Comparison of ENCODE assay signal across 21 cellular contexts in the genomic region with DNA sequence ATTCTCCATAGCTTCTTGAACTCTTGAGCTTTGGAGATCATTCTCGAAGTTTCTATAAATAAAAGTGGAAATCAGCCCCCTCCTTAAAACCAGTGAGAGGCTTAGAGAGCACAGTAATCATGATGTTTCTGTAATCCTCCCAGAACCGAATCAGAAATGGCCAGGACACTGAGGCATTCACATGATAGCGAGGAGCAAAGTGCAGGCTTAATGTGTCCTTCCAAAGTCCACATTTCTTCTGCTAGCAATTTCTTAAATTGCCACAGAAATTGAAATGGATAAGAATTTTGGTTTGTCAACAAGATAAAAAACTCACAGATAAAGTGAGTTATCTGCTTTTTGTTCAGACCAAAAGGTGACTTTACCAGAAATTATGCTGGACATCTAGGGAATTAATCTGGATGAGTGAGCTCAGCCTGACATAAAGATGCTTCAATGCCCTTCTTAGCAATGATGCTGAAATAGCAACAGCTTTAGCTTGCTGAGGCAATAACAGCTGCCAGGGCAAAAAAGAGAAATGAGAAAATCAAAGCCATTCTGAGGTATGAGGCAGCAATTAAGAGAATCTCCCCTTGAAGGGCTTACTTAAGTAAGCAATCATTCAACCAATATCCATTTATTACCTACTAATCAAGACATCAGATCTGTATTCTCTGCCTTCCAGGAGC.
"Had no signal": no experiment of that assay in that cellular context is flagged by ENCODE, and none has a peak within 500 bp of the region (broad histone marks: within the 10 kb centered on the region; RNA-seq: fewer than 3 reads in every experiment).

No MANE protein-coding gene starts in this region.

- H3K4me3 ChIP-seq: body of pancreas, esophagus squamous epithelium, left lung, thoracic aorta had no signal

- H3K36me3 ChIP-seq: esophagus squamous epithelium, left lung, thoracic aorta had no signal

- H3K4me1 ChIP-seq: body of pancreas, esophagus squamous epithelium, left lung had no signal

- H3K27ac ChIP-seq: body of pancreas, esophagus squamous epithelium, left lung, thoracic aorta had no signal

- FAIRE-seq: islet of Langerhans, TTC549 had no signal

- H3K27me3 ChIP-seq: body of pancreas, esophagus squamous epithelium, left lung had no signal

- ATAC-seq: activated CD8-positive, alpha-beta memory T cell treated with anti-CD3 and anti-CD28 coated beads, Interleukin-2, amount 10 ng/mL, durations not matched to agents 7 days and 5 days; activated T-helper 17 cell treated with anti-CD3 and anti-CD28 coated beads, Interleukin-2, amount 50 U/mL, for 72 hours; body of pancreas; effector memory CD8-positive, alpha-beta T cell; left lung; WTC11 had no signal

- H3K9me3 Mint-ChIP-seq: activated CD4-positive, alpha-beta memory T cell treated with anti-CD3 and anti-CD28 coated beads, Interleukin-2, amount 10 ng/mL, durations not matched to agents 7 days and 5 days; activated naive CD8-positive, alpha-beta T cell treated with anti-CD3 and anti-CD28 coated beads for 36 hours; activated T-helper 17 cell treated with anti-CD3 and anti-CD28 coated beads, Interleukin-2, amount 50 U/mL, for 72 hours; effector memory CD8-positive, alpha-beta T cell; nephron progenitor cell; WTC11 had no signal

- H3K9me3 ChIP-seq: body of pancreas, esophagus squamous epithelium, left lung, thoracic aorta had no signal

- DNase-seq: activated CD4-positive, alpha-beta memory T cell treated with anti-CD3 and anti-CD28 coated beads, Interleukin-2, amount 10 ng/mL, durations not matched to agents 7 days and 5 days; activated CD4-positive, alpha-beta T cell treated with anti-CD3 and anti-CD28 coated beads for 4 hours; activated CD8-positive, alpha-beta memory T cell treated with anti-CD3 and anti-CD28 coated beads, Interleukin-2, amount 10 ng/mL, durations not matched to agents 7 days and 5 days; activated naive CD4-positive, alpha-beta T cell; activated naive CD8-positive, alpha-beta T cell treated with anti-CD3 and anti-CD28 coated beads for 36 hours; amygdala; body of pancreas; caudate nucleus; effector memory CD8-positive, alpha-beta T cell; esophagus squamous epithelium; hippocampal formation; left lung; nephron progenitor cell; occipital lobe; stimulated activated CD4-positive, alpha-beta T cell treated with anti-CD3 and anti-CD28 coated beads, Interleukin-15, amount 100 ng/mL, for 24 hours; stimulated activated CD4-positive, alpha-beta T cell treated with anti-CD3 and anti-CD28 coated beads, Interleukin-2, amount 100 ng/mL, for 48 hours had no signal

- H3K4me1 Mint-ChIP-seq: activated naive CD8-positive, alpha-beta T cell treated with anti-CD3 and anti-CD28 coated beads for 36 hours had no signal

- H3K4me3 Mint-ChIP-seq: activated CD4-positive, alpha-beta memory T cell treated with anti-CD3 and anti-CD28 coated beads, Interleukin-2, amount 10 ng/mL, durations not matched to agents 7 days and 5 days; activated CD8-positive, alpha-beta memory T cell treated with anti-CD3 and anti-CD28 coated beads, Interleukin-2, amount 10 ng/mL, durations not matched to agents 7 days and 5 days; activated naive CD8-positive, alpha-beta T cell treated with anti-CD3 and anti-CD28 coated beads for 36 hours; activated T-helper 17 cell treated with anti-CD3 and anti-CD28 coated beads, Interleukin-2, amount 50 U/mL, for 72 hours; effector memory CD8-positive, alpha-beta T cell; nephron progenitor cell; WTC11 had no signal

- H3K36me3 Mint-ChIP-seq: activated CD8-positive, alpha-beta memory T cell treated with anti-CD3 and anti-CD28 coated beads, Interleukin-2, amount 10 ng/mL, durations not matched to agents 7 days and 5 days; activated naive CD8-positive, alpha-beta T cell treated with anti-CD3 and anti-CD28 coated beads for 36 hours; WTC11 had no signal

- H3K27ac Mint-ChIP-seq: activated CD4-positive, alpha-beta memory T cell treated with anti-CD3 and anti-CD28 coated beads, Interleukin-2, amount 10 ng/mL, durations not matched to agents 7 days and 5 days; activated CD8-positive, alpha-beta memory T cell treated with anti-CD3 and anti-CD28 coated beads, Interleukin-2, amount 10 ng/mL, durations not matched to agents 7 days and 5 days; activated naive CD8-positive, alpha-beta T cell treated with anti-CD3 and anti-CD28 coated beads for 36 hours; activated T-helper 17 cell treated with anti-CD3 and anti-CD28 coated beads, Interleukin-2, amount 50 U/mL, for 72 hours; effector memory CD8-positive, alpha-beta T cell; nephron progenitor cell; WTC11 had no signal
